ENCODE assay signal across 8 cellular contexts in genomic region chr12:110501722-110502448, GRCh38. TPM values are rescaled to one million over a fixed set of nuclear protein-coding genes. Genes with fewer than 3 reads are reported as not detected.
DNase-seq lines count a peak whose midpoint lies in the region; ATAC-seq, FAIRE-seq and TF ChIP-seq lines count a peak whose summit lies in the region.

TSS of gene RAD9B (plus strand) at chr12:110502331. CDS start at chr12:110502338, 7 bp downstream.
TSS of gene VPS29 (minus strand) at chr12:110502111. CDS start at chr12:110502051, 60 bp downstream.

- FAIRE-seq in endothelial cell of umbilical vein (lab: Jason Lieb, UNC), result peak; percentile 91

- H3K27ac ChIP-seq in OCI-LY1 (ENCODE audit: low read depth, low read length, poor library complexity, severe bottlenecking), result peak within 1 kb of the TSS; percentile 72
- H3K27ac ChIP-seq in endothelial cell of umbilical vein (ENCODE audit: insufficient read depth, low read depth, low read length), result peak within 1 kb of the TSS; percentile 68

- peak; percentile 97 for DNase-seq in DMS 273 (lab: John Stamatoyannopoulos, UW; ENCODE audit: unreplicated experiment)
- DNase-seq in HuH-7 (ENCODE audit: low spot score), result peak; percentile 89
- peak; percentile 96 for DNase-seq in activated T-cell treated with anti-CD3 and anti-CD28 coated beads for 1 hour (ENCODE audit: low read depth)
- peak; percentile 99 for DNase-seq in endothelial cell of umbilical vein (ENCODE audit: low read depth, low spot score)
- peak; percentile 98 for DNase-seq in midbrain (lab: John Stamatoyannopoulos, UW)
- DNase-seq in stimulated activated CD8-positive, alpha-beta memory T cell treated with anti-CD3 and anti-CD28 coated beads, Interleukin-15, amount 100 ng/mL, for 48 hours (ENCODE audit: low read depth in 2 of 2), result peak; percentile 97 to 99

- CTCF ChIA-PET in endothelial cell of umbilical vein (lab: Charles Lee), result interaction anchor here (0.5 to 5.1 kb wide), 5 partner anchors 8 to 225 kb away, joined by 3 to 40 read pairs (median 3); partner anchors contain the start of genes FAM216A, GPN3 and TCTN1

- H2AFZ ChIP-seq in OCI-LY1 (ENCODE audit: low read length) (peak within 1 kb of the TSS; percentile 51), endothelial cell of umbilical vein (ENCODE audit: low read depth, low read length) (peak within 1 kb of the TSS; percentile 96)

- H3K4me1 ChIP-seq in OCI-LY1 (ENCODE audit: insufficient read depth, low read length, severe bottlenecking), result peaks cover 27% of the 10 kb centered on the region
- peaks cover 13% of the 10 kb centered on the region for H3K4me1 ChIP-seq in endothelial cell of umbilical vein (ENCODE audit: control insufficient read depth, extremely low read depth, insufficient read depth, low read length)

- no peaks in the 10 kb centered on the region for H3K9me1 ChIP-seq in endothelial cell of umbilical vein (replicated peaks; ENCODE audit: control insufficient read depth, extremely low read depth, insufficient read depth, low read length)

- H3K4me2 ChIP-seq in OCI-LY1 (ENCODE audit: low read length) (peak within 1 kb of the TSS; percentile 86), endothelial cell of umbilical vein (ENCODE audit: insufficient read depth, low read length) (peak within 1 kb of the TSS; percentile 70)

- TF ChIP-seq CTCF in OCI-LY1 (IDR thresholded peaks at IDR 0.05; ENCODE audit: low read length) (no peak), endothelial cell of umbilical vein (IDR thresholded peaks at IDR 0.05; ENCODE audit: extremely low read depth in 1 of 2, insufficient read depth in 1 of 2, low read depth in 1 of 2, low read length in 2 of 2) (no peak)

- peak; percentile 90 for ATAC-seq in GM21526 (IDR thresholded peaks at IDR 0.05; ENCODE audit: low FRiP score, unreplicated experiment)

- H3K9me2 ChIP-seq in OCI-LY1 (ENCODE audit: low read depth, low read length), result no peaks in the 10 kb centered on the region

- H4K20me1 ChIP-seq in OCI-LY1 (ENCODE audit: insufficient read depth, low read length) (no peaks in the 10 kb centered on the region), endothelial cell of umbilical vein (replicated peaks; ENCODE audit: control insufficient read depth, extremely low read depth, insufficient read depth, low read length) (no peaks in the 10 kb centered on the region)

- POLR2A ChIA-PET in endothelial cell of umbilical vein (lab: Charles Lee), result interaction anchor here (1.0 kb wide), 1 partner anchor 34 kb away, joined by 4 read pairs; the partner anchor contains the start of genes FAM216A and GPN3

- H3K4me3 ChIP-seq in OCI-LY1 (ENCODE audit: low read depth, low read length, poor library complexity, severe bottlenecking) (peak within 1 kb of the TSS; percentile 100), endothelial cell of umbilical vein (replicated peaks in 1 of 3; ENCODE audit: insufficient read depth in 1 of 3, low read depth in 1 of 3, low read length in 3 of 3) (peak within 1 kb of the TSS; percentile 58 to 94 (median 80))

- H3K9me3 ChIP-seq in OCI-LY1 (ENCODE audit: low read length) (no peaks in the 10 kb centered on the region), endothelial cell of umbilical vein (replicated peaks; ENCODE audit: control insufficient read depth, insufficient read depth, low read length) (no peaks in the 10 kb centered on the region)

- H3K36me3 ChIP-seq in OCI-LY1 (ENCODE audit: insufficient read depth, low read length) (peaks cover 6% of the 10 kb centered on the region; the same call in 1 of the 2 replicates), endothelial cell of umbilical vein (ENCODE audit: control insufficient read depth in 2 of 2, extremely low read depth in 1 of 2, insufficient read depth in 2 of 2, low read length in 2 of 2) (peaks cover 0 to 5% of the 10 kb centered on the region in 2 experiments)

- H3K9ac ChIP-seq in OCI-LY1 (ENCODE audit: low read length), result peak within 1 kb of the TSS; percentile 99
- peak within 1 kb of the TSS; percentile 82 for H3K9ac ChIP-seq in endothelial cell of umbilical vein (replicated peaks; ENCODE audit: extremely low read depth, insufficient read depth, low read length)

- no peaks in the 10 kb centered on the region for H3K27me3 ChIP-seq in OCI-LY1 (ENCODE audit: insufficient read depth, low read length)
- H3K27me3 ChIP-seq in endothelial cell of umbilical vein (ENCODE audit: control insufficient read depth in 2 of 2, insufficient read depth in 2 of 2, low read length in 2 of 2), result no peaks in the 10 kb centered on the region

- peaks cover 36% of the 10 kb centered on the region for H3K79me2 ChIP-seq in OCI-LY1 (ENCODE audit: insufficient read depth, low read length)
- H3K79me2 ChIP-seq in endothelial cell of umbilical vein (ENCODE audit: control insufficient read depth, insufficient read depth, low read length), result peaks cover 44% of the 10 kb centered on the region

- TF ChIP-seq POLR2A in endothelial cell of umbilical vein (IDR thresholded peaks at IDR 0.05; ENCODE audit: low read depth, low read length), result peak; percentile 86

- dilution Hi-C loops in endothelial cell of umbilical vein (cut with MboI; ENCODE audit: extremely low pct_ligation_motif_present, low sequenced_read_pairs), result no loop called here

- intact Hi-C loops in endothelial cell of umbilical vein (cut with micrococcal nuclease), result loop anchor here (1.0 to 5.0 kb wide), 7 partner anchors 34 to 240 kb away; partner anchors contain the start of genes ARPC3, FAM216A, GPN3 and PPP1CC

- no peaks in the 10 kb centered on the region for H3F3A ChIP-seq in OCI-LY1 (ENCODE audit: insufficient read depth, low read length)

- no TSS peak for BruUV-seq in endothelial cell of umbilical vein (replicated peaks; lab: Mats Ljungman, UMichigan)

TF ChIP-seq in endothelial cell of umbilical vein, 7 proteins besides CTCF, POLR2A, EP300 and RAD21:
- no peak for TF ChIP-seq EZH2 (IDR thresholded peaks at IDR 0.05; ENCODE audit: borderline replicate concordance, low read depth, low read length, severe bottlenecking)
- TF ChIP-seq, protein P1, sequence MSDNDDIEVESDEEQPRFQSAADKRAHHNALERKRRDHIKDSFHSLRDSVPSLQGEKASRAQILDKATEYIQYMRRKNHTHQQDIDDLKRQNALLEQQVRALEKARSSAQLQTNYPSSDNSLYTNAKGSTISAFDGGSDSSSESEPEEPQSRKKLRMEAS (IDR thresholded peaks at IDR 0.05; ENCODE audit: insufficient read depth, insufficient read length), result peak; percentile 87
- peak; percentile 92 for TF ChIP-seq POLR2AphosphoS5 (IDR thresholded peaks at IDR 0.05; ENCODE audit: insufficient read depth, low read depth, low read length)
- TF ChIP-seq MYC (IDR thresholded peaks at IDR 0.05; ENCODE audit: low read depth, low read length), result peak; percentile 12

RNA-seq across cellular contexts. Expression of gene RAD9B, which starts in this region (rescaled TPM):
- total RNA-seq in endothelial cell of umbilical vein, result 0.15 TPM in 1 of 2 replicates, not detected in the other
- polyA plus RNA-seq in endothelial cell of umbilical vein, result 0.08 and 0.11 TPM in 2 replicates
- 0.06 and 0.10 TPM in 2 replicates for polyA plus RNA-seq in endothelial cell of umbilical vein (2011; cell fraction: cytosol; rRNA removed)
- polyA plus RNA-seq in endothelial cell of umbilical vein (2011; cell fraction: nucleus; rRNA removed), result 0.21 and 0.41 TPM in 2 replicates
- 0.07 and 0.20 TPM in 2 replicates for polyA plus RNA-seq in endothelial cell of umbilical vein (2012)
- 0.17 and 0.56 TPM in 2 replicates for polyA minus RNA-seq in endothelial cell of umbilical vein
- 1.1 TPM for polyA minus RNA-seq in endothelial cell of umbilical vein (2011; cell fraction: cytosol; rRNA and poly(A)+ RNA removed)
- polyA minus RNA-seq in endothelial cell of umbilical vein (2011; cell fraction: nucleus; rRNA and poly(A)+ RNA removed), result not detected in 2 replicates

RNA-seq across cellular contexts. Expression of gene VPS29, which starts in this region (rescaled TPM):
- 147 and 155 TPM in 2 replicates for total RNA-seq in endothelial cell of umbilical vein
- 111 and 138 TPM in 2 replicates for polyA plus RNA-seq in endothelial cell of umbilical vein
- polyA plus RNA-seq in endothelial cell of umbilical vein (2011; cell fraction: cytosol; rRNA removed), result 181 and 196 TPM in 2 replicates
- 195 and 213 TPM in 2 replicates for polyA plus RNA-seq in endothelial cell of umbilical vein (2011; cell fraction: nucleus; rRNA removed)
- 162 and 252 TPM in 2 replicates for polyA plus RNA-seq in endothelial cell of umbilical vein (2012)
- 67.9 and 76.5 TPM in 2 replicates for polyA minus RNA-seq in endothelial cell of umbilical vein
- polyA minus RNA-seq in endothelial cell of umbilical vein (2011; cell fraction: cytosol; rRNA and poly(A)+ RNA removed), result 45.6 TPM
- polyA minus RNA-seq in endothelial cell of umbilical vein (2011; cell fraction: nucleus; rRNA and poly(A)+ RNA removed), result 32.4 and 64.0 TPM in 2 replicates

Comparison
In these comparisons a context has a peak if more than half of its experiments do, and no peak if none do; other contexts are left out.
1. Peak in every context shown above with its lines: DNase-seq, ATAC-seq, H3K4me3 ChIP-seq and H3K27ac ChIP-seq.